ENCODE assay signal across 2 cellular contexts in the genomic region with DNA sequence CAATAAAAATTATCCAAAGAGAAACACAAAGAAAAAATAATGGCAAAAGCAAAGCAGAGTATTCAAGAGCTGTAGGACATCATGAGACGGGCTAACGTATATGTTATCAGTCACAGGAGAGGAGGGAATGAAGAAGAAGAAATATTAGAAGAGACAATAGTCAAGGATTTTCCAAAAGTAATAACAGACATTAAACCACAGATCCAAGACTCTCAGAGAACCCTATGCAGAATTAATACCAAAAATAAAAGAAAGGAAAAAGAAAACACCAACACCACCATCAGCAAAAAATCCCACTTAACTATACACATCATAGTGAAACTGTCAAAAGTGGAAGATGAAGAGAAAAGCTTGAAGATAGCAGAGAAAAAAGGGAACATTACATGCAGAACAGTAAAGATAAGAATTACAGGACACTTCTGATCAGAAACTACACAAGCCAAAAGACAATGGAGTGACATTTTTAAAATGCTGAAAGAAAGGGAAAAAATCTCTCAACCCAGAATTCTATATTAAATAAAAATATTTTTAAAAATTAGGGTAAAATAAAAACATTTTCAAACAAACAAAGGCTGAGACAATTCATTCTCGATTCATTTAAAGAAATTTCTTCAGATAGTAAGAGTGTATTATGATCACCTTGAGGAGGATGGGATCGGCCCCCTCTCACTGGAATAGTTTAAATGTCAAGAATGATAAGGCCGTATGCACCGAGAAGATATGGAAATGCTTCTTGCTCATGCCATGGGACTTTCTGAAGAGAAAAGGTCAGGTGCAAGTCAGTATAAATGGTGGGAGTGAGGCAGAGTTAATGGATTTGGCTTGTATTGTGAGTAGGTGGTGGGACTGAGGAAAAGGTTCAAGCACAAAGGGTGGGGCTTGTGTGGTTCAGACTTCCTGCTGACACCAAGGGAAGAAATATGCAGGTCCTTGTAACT.
A peak's percentile ranks its signal among the peaks of the same experiment; 100 is the strongest.
TF ChIP-seq lines count a peak whose summit lies in the region.

No MANE protein-coding gene starts in this region.

TF ChIP-seq in HEK293, 187 proteins besides CTCF, POLR2A, EP300 and RAD21 (continued from another document):
- TF ChIP-seq, protein P1, sequence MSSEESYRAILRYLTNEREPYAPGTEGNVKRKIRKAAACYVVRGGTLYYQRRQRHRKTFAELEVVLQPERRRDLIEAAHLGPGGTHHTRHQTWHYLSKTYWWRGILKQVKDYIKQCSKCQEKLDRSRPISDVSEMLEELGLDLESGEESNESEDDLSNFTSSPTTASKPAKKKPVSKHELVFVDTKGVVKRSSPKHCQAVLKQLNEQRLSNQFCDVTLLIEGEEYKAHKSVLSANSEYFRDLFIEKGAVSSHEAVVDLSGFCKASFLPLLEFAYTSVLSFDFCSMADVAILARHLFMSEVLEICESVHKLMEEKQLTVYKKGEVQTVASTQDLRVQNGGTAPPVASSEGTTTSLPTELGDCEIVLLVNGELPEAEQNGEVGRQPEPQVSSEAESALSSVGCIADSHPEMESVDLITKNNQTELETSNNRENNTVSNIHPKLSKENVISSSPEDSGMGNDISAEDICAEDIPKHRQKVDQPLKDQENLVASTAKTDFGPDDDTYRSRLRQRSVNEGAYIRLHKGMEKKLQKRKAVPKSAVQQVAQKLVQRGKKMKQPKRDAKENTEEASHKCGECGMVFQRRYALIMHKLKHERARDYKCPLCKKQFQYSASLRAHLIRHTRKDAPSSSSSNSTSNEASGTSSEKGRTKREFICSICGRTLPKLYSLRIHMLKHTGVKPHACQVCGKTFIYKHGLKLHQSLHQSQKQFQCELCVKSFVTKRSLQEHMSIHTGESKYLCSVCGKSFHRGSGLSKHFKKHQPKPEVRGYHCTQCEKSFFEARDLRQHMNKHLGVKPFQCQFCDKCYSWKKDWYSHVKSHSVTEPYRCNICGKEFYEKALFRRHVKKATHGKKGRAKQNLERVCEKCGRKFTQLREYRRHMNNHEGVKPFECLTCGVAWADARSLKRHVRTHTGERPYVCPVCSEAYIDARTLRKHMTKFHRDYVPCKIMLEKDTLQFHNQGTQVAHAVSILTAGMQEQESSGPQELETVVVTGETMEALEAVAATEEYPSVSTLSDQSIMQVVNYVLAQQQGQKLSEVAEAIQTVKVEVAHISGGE (tag by site-specific recombination; conservative IDR thresholded peaks at IDR 0.05; ENCODE audit: low read depth): no peak
- peak; percentile 98 for TF ChIP-seq ZNF558 (tag by site-specific recombination; IDR thresholded peaks at IDR 0.05)
- TF ChIP-seq, protein P2, sequence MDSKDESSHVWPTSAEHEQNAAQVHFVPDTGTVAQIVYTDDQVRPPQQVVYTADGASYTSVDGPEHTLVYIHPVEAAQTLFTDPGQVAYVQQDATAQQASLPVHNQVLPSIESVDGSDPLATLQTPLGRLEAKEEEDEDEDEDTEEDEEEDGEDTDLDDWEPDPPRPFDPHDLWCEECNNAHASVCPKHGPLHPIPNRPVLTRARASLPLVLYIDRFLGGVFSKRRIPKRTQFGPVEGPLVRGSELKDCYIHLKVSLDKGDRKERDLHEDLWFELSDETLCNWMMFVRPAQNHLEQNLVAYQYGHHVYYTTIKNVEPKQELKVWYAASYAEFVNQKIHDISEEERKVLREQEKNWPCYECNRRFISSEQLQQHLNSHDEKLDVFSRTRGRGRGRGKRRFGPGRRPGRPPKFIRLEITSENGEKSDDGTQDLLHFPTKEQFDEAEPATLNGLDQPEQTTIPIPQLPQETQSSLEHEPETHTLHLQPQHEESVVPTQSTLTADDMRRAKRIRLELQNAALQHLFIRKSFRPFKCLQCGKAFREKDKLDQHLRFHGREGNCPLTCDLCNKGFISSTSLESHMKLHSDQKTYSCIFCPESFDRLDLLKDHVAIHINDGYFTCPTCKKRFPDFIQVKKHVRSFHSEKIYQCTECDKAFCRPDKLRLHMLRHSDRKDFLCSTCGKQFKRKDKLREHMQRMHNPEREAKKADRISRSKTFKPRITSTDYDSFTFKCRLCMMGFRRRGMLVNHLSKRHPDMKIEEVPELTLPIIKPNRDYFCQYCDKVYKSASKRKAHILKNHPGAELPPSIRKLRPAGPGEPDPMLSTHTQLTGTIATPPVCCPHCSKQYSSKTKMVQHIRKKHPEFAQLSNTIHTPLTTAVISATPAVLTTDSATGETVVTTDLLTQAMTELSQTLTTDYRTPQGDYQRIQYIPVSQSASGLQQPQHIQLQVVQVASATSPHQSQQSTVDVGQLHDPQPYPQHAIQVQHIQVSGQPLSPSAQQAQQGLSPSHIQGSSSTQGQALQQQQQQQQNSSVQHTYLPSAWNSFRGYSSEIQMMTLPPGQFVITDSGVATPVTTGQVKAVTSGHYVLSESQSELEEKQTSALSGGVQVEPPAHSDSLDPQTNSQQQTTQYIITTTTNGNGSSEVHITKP (tag by site-specific recombination; IDR thresholded peaks at IDR 0.05): no peak
TF ChIP-seq in HEK293: peak in this region for 1.

TF ChIP-seq in WTC11, 78 proteins besides CTCF, POLR2A, EP300 and RAD21 (continued from another document):
- no peak for TF ChIP-seq IRF2 (CRISPR knock-in tag; IDR thresholded peaks at IDR 0.05; ENCODE audit: borderline replicate concordance, low read depth)
